In the genomic region with DNA sequence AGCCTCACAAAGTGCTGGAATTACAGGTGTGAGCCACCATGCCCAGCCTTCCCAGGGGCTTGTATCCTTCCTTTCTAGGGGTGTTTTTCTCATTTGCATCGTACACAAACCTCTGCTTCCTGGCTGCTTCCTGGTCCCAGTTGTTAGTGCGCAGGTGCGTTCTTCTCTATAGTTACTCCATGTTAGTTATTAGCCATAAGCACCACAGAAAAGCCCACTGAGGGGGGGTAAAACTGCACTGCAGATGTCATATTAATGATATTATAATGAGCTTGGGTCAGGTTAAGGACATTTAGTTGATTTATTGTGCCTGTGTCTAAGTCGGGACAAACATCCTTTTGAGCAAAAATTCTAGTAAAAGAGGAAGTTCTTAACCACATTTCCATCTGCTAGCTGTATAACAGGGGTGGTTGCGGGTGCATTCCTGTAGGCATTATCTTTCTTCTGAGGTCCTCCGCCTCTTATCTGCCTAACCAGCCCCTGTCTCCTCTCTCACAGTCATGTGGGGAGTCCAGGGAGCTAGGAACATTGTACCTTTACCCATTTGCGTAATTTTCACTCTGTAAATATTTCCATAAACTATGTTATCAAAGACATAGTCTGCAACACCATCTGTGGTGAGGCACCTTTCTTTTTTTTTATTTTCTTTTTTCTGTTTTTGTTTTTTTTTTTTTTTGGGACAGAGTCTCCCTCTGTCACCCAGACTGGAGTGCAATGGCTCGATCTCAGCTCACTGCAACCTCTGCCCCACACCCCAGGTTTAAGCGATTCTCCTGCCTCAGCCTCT, we compare ENCODE assay signal across 1 cellular context.
TF ChIP-seq lines count a peak whose summit lies in the region.

No MANE protein-coding gene starts in this region.

TF ChIP-seq in HepG2, 621 proteins besides CTCF, POLR2A, EP300 and RAD21 (continued from another document and continues in another):
- TF ChIP-seq, protein P1, sequence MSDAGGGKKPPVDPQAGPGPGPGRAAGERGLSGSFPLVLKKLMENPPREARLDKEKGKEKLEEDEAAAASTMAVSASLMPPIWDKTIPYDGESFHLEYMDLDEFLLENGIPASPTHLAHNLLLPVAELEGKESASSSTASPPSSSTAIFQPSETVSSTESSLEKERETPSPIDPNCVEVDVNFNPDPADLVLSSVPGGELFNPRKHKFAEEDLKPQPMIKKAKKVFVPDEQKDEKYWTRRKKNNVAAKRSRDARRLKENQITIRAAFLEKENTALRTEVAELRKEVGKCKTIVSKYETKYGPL (CRISPR knock-in tag; IDR thresholded peaks at IDR 0.05), result 0 out of 2 replicates have a peak, but pooled peaks have one; percentile 34
- TF ChIP-seq THAP11 (CRISPR knock-in tag; IDR thresholded peaks at IDR 0.05) (peak; percentile 66), HOXA5 (CRISPR knock-in tag; IDR thresholded peaks at IDR 0.05) (peak; percentile 41; the same call in 1 of the 2 replicates), ZNF879 (CRISPR knock-in tag; IDR thresholded peaks at IDR 0.05) (no peak), HMG20A (CRISPR knock-in tag; IDR thresholded peaks at IDR 0.05; ENCODE audit: borderline replicate concordance) (peak; percentile 87), RAD51 (IDR thresholded peaks at IDR 0.05; ENCODE audit: borderline replicate concordance) (no peak), ZNF850 (CRISPR knock-in tag; conservative IDR thresholded peaks at IDR 0.05) (no peak), SMAD1 (CRISPR knock-in tag; IDR thresholded peaks at IDR 0.05; ENCODE audit: borderline replicate concordance, low read depth) (no peak; the same call in 1 of the 2 replicates), KLF13 (CRISPR knock-in tag; IDR thresholded peaks at IDR 0.05) (no peak), PTBP1 (IDR thresholded peaks at IDR 0.05; ENCODE audit: low read depth, low read length, poor library complexity, severe bottlenecking) (no peak), ZNF546 (CRISPR knock-in tag; conservative IDR thresholded peaks at IDR 0.05) (no peak; the same call in 1 of the 2 replicates), FOXM1 (CRISPR knock-in tag; IDR thresholded peaks at IDR 0.05) (no peak), ATF1 (CRISPR knock-in tag; IDR thresholded peaks at IDR 0.05) (0 out of 2 replicates have a peak, but pooled peaks have one; percentile 51), CEBPG (CRISPR knock-in tag; IDR thresholded peaks at IDR 0.05) (peak; percentile 92), STAT5B (CRISPR knock-in tag; IDR thresholded peaks at IDR 0.05) (no peak), ZSCAN29 (CRISPR knock-in tag; conservative IDR thresholded peaks at IDR 0.05) (no peak), ZNF274 (CRISPR knock-in tag; IDR thresholded peaks at IDR 0.05) (no peak), MTA1 (CRISPR knock-in tag; IDR thresholded peaks at IDR 0.05; ENCODE audit: borderline replicate concordance) (no peak; the same call in 1 of the 2 replicates), SIX1 (CRISPR knock-in tag; IDR thresholded peaks at IDR 0.05; ENCODE audit: borderline replicate concordance) (peak; percentile 49; the same call in 1 of the 2 replicates), ZNF230 (CRISPR knock-in tag; IDR thresholded peaks at IDR 0.05) (no peak), TARDBP (CRISPR knock-in tag; IDR thresholded peaks at IDR 0.05) (peak; percentile 81; the same call in 1 of the 2 replicates), MTF2 (CRISPR knock-in tag; IDR thresholded peaks at IDR 0.05; ENCODE audit: borderline replicate concordance) (no peak), JUN (CRISPR knock-in tag; IDR thresholded peaks at IDR 0.05) (no peak), GTF3A (CRISPR knock-in tag; conservative IDR thresholded peaks at IDR 0.05) (no peak), ZNF589 (CRISPR knock-in tag; conservative IDR thresholded peaks at IDR 0.05) (0 out of 2 replicates have a peak, but pooled peaks have one; percentile 25), DMAP1 (CRISPR knock-in tag; IDR thresholded peaks at IDR 0.05) (peak; percentile 62), ZNF331 (CRISPR knock-in tag; IDR thresholded peaks at IDR 0.05) (peak; percentile 75), ZNF496 (CRISPR knock-in tag; IDR thresholded peaks at IDR 0.05; ENCODE audit: insufficient replicate concordance) (no peak), JARID2 (CRISPR knock-in tag; IDR thresholded peaks at IDR 0.05; ENCODE audit: insufficient replicate concordance) (no peak), ZNF501 (CRISPR knock-in tag; IDR thresholded peaks at IDR 0.05) (0 out of 2 replicates have a peak, but pooled peaks have one; percentile 36), ZNF792 (CRISPR knock-in tag; IDR thresholded peaks at IDR 0.05) (0 out of 2 replicates have a peak, but pooled peaks have one; percentile 50), ISX (CRISPR knock-in tag; conservative IDR thresholded peaks at IDR 0.05) (no peak), KAT7 (CRISPR knock-in tag; IDR thresholded peaks at IDR 0.05; ENCODE audit: borderline replicate concordance) (0 out of 2 replicates have a peak, but pooled peaks have one; percentile 39), RFX1 (IDR thresholded peaks at IDR 0.05) (no peak)
- TF ChIP-seq, protein P2, sequence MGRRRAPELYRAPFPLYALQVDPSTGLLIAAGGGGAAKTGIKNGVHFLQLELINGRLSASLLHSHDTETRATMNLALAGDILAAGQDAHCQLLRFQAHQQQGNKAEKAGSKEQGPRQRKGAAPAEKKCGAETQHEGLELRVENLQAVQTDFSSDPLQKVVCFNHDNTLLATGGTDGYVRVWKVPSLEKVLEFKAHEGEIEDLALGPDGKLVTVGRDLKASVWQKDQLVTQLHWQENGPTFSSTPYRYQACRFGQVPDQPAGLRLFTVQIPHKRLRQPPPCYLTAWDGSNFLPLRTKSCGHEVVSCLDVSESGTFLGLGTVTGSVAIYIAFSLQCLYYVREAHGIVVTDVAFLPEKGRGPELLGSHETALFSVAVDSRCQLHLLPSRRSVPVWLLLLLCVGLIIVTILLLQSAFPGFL (CRISPR knock-in tag; IDR thresholded peaks at IDR 0.05), result no peak
- TF ChIP-seq, protein P3, sequence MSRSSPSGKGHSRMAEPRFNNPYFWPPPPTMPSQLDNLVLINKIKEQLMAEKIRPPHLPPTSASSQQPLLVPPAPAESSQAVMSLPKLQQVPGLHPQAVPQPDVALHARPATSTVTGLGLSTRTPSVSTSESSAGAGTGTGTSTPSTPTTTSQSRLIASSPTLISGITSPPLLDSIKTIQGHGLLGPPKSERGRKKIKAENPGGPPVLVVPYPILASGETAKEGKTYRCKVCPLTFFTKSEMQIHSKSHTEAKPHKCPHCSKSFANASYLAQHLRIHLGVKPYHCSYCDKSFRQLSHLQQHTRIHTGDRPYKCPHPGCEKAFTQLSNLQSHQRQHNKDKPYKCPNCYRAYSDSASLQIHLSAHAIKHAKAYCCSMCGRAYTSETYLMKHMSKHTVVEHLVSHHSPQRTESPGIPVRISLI (CRISPR knock-in tag; IDR thresholded peaks at IDR 0.05; ENCODE audit: borderline replicate concordance), result peak; percentile 98
- TF ChIP-seq, protein P4, sequence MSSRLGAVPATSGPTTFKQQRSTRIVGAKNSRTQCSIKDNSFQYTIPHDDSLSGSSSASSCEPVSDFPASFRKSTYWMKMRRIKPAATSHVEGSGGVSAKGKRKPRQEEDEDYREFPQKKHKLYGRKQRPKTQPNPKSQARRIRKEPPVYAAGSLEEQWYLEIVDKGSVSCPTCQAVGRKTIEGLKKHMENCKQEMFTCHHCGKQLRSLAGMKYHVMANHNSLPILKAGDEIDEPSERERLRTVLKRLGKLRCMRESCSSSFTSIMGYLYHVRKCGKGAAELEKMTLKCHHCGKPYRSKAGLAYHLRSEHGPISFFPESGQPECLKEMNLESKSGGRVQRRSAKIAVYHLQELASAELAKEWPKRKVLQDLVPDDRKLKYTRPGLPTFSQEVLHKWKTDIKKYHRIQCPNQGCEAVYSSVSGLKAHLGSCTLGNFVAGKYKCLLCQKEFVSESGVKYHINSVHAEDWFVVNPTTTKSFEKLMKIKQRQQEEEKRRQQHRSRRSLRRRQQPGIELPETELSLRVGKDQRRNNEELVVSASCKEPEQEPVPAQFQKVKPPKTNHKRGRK (CRISPR knock-in tag; IDR thresholded peaks at IDR 0.05), result no peak
- TF ChIP-seq, protein P5, sequence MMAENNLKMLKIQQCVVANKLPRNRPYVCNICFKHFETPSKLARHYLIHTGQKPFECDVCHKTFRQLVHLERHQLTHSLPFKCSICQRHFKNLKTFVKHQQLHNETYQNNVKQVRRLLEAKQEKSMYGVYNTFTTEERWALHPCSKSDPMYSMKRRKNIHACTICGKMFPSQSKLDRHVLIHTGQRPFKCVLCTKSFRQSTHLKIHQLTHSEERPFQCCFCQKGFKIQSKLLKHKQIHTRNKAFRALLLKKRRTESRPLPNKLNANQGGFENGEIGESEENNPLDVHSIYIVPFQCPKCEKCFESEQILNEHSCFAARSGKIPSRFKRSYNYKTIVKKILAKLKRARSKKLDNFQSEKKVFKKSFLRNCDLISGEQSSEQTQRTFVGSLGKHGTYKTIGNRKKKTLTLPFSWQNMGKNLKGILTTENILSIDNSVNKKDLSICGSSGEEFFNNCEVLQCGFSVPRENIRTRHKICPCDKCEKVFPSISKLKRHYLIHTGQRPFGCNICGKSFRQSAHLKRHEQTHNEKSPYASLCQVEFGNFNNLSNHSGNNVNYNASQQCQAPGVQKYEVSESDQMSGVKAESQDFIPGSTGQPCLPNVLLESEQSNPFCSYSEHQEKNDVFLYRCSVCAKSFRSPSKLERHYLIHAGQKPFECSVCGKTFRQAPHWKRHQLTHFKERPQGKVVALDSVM (CRISPR knock-in tag; IDR thresholded peaks at IDR 0.05), result peak; percentile 48
- TF ChIP-seq, protein P6, sequence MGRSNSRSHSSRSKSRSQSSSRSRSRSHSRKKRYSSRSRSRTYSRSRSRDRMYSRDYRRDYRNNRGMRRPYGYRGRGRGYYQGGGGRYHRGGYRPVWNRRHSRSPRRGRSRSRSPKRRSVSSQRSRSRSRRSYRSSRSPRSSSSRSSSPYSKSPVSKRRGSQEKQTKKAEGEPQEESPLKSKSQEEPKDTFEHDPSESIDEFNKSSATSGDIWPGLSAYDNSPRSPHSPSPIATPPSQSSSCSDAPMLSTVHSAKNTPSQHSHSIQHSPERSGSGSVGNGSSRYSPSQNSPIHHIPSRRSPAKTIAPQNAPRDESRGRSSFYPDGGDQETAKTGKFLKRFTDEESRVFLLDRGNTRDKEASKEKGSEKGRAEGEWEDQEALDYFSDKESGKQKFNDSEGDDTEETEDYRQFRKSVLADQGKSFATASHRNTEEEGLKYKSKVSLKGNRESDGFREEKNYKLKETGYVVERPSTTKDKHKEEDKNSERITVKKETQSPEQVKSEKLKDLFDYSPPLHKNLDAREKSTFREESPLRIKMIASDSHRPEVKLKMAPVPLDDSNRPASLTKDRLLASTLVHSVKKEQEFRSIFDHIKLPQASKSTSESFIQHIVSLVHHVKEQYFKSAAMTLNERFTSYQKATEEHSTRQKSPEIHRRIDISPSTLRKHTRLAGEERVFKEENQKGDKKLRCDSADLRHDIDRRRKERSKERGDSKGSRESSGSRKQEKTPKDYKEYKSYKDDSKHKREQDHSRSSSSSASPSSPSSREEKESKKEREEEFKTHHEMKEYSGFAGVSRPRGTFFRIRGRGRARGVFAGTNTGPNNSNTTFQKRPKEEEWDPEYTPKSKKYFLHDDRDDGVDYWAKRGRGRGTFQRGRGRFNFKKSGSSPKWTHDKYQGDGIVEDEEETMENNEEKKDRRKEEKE (IDR thresholded peaks at IDR 0.05), result no peak
- TF ChIP-seq, protein P7, sequence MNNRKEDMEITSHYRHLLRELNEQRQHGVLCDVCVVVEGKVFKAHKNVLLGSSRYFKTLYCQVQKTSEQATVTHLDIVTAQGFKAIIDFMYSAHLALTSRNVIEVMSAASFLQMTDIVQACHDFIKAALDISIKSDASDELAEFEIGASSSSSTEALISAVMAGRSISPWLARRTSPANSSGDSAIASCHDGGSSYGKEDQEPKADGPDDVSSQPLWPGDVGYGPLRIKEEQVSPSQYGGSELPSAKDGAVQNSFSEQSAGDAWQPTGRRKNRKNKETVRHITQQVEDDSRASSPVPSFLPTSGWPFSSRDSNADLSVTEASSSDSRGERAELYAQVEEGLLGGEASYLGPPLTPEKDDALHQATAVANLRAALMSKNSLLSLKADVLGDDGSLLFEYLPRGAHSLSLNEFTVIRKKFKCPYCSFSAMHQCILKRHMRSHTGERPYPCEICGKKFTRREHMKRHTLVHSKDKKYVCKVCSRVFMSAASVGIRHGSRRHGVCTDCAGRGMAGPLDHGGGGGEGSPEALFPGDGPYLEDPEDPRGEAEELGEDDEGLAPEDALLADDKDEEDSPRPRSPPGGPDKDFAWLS (CRISPR knock-in tag; IDR thresholded peaks at IDR 0.05; ENCODE audit: borderline replicate concordance), result no peak
- TF ChIP-seq, protein P8, sequence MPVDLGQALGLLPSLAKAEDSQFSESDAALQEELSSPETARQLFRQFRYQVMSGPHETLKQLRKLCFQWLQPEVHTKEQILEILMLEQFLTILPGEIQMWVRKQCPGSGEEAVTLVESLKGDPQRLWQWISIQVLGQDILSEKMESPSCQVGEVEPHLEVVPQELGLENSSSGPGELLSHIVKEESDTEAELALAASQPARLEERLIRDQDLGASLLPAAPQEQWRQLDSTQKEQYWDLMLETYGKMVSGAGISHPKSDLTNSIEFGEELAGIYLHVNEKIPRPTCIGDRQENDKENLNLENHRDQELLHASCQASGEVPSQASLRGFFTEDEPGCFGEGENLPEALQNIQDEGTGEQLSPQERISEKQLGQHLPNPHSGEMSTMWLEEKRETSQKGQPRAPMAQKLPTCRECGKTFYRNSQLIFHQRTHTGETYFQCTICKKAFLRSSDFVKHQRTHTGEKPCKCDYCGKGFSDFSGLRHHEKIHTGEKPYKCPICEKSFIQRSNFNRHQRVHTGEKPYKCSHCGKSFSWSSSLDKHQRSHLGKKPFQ (CRISPR knock-in tag; IDR thresholded peaks at IDR 0.05; ENCODE audit: insufficient replicate concordance), result peak; percentile 58
- TF ChIP-seq, protein P9, sequence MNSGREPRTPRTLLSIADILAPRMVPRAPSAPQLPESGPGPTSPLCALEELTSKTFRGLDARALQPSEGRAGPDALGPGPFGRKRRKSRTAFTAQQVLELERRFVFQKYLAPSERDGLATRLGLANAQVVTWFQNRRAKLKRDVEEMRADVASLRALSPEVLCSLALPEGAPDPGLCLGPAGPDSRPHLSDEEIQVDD (CRISPR knock-in tag; IDR thresholded peaks at IDR 0.05; ENCODE audit: borderline replicate concordance), result no peak
- TF ChIP-seq, protein P10, sequence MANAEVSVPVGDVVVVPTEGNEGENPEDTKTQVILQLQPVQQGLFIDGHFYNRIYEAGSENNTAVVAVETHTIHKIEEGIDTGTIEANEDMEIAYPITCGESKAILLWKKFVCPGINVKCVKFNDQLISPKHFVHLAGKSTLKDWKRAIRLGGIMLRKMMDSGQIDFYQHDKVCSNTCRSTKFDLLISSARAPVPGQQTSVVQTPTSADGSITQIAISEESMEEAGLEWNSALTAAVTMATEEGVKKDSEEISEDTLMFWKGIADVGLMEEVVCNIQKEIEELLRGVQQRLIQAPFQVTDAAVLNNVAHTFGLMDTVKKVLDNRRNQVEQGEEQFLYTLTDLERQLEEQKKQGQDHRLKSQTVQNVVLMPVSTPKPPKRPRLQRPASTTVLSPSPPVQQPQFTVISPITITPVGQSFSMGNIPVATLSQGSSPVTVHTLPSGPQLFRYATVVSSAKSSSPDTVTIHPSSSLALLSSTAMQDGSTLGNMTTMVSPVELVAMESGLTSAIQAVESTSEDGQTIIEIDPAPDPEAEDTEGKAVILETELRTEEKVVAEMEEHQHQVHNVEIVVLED (CRISPR knock-in tag; IDR thresholded peaks at IDR 0.05; ENCODE audit: borderline replicate concordance), result no peak
